Comparison of ENCODE assay signal across 14 cellular contexts in genomic region chr11:13184295-13184794, GRCh38.
DNase-seq lines count a peak whose midpoint lies in the region; ATAC-seq and TF ChIP-seq lines count a peak whose summit lies in the region.
"Had no signal": no experiment of that assay in that cellular context is flagged by ENCODE, and none has a peak within 500 bp of the region (broad histone marks: within the 10 kb centered on the region; RNA-seq: fewer than 3 reads in every experiment).

No MANE protein-coding gene starts in this region.

- H3K27ac Mint-ChIP-seq in activated naive CD8-positive, alpha-beta T cell treated with anti-CD3 and anti-CD28 coated beads, Interleukin-2, amount 50 U/mL, for 24 hours = no peak overlapping the region
- H3K27ac Mint-ChIP-seq in activated naive CD8-positive, alpha-beta T cell treated with anti-CD3 and anti-CD28 coated beads for 36 hours = no peak overlapping the region
- H3K27ac Mint-ChIP-seq: B cell; CD8-positive, alpha-beta T cell had no signal

- H3K4ac ChIP-seq in neuronal stem cell (ENCODE audit: low read length) = no peak overlapping the region

- H3K4me1 Mint-ChIP-seq in activated naive CD8-positive, alpha-beta T cell treated with anti-CD3 and anti-CD28 coated beads, Interleukin-2, amount 50 U/mL, for 24 hours = peaks cover 7% of the 10 kb centered on the region
- peaks cover 3% of the 10 kb centered on the region for H3K4me1 Mint-ChIP-seq in activated naive CD8-positive, alpha-beta T cell treated with anti-CD3 and anti-CD28 coated beads for 36 hours
- H3K4me1 Mint-ChIP-seq: B cell had no signal

- H3K9me3 Mint-ChIP-seq in activated naive CD8-positive, alpha-beta T cell treated with anti-CD3 and anti-CD28 coated beads, Interleukin-2, amount 50 U/mL, for 24 hours = peaks cover 14% of the 10 kb centered on the region
- peaks cover 15% of the 10 kb centered on the region for H3K9me3 Mint-ChIP-seq in activated naive CD8-positive, alpha-beta T cell treated with anti-CD3 and anti-CD28 coated beads for 36 hours

- no peak overlapping the region for H2AK5ac ChIP-seq in neuronal stem cell (ENCODE audit: low read depth, low read length)

- H3K79me1 ChIP-seq in neuronal stem cell (ENCODE audit: low read depth, low read length) = no peaks in the 10 kb centered on the region

- H3K4me3 ChIP-seq in fibroblast of the aortic adventitia (ENCODE audit: low read depth, low read length) (no peak overlapping the region), neuronal stem cell (ENCODE audit: low read length in 2 of 2) (no peak overlapping the region)
- H3K4me3 ChIP-seq: HAP-1 had no signal

- H2BK12ac ChIP-seq in neuronal stem cell (ENCODE audit: low read length) = no peak overlapping the region

- WGBS in neuronal stem cell (ENCODE audit: extremely low coverage in 2 of 2, insufficient read length in 2 of 2, insufficient replicate concordance in 1 of 2), 2 donors = no CpG with 5 or more reads among the region's 9 CpGs

- no peak overlapping the region for H3K27ac ChIP-seq in neuronal stem cell (replicated peaks; ENCODE audit: low read length)
- H3K27ac ChIP-seq: BLaER1 treated with 17β-estradiol and CSF1 and Interleukin-3, amounts not matched to agents 10 nM and 100 nM; GM23248 had no signal

- no peak overlapping the region for H2BK15ac ChIP-seq in neuronal stem cell (ENCODE audit: low read length)

- ATAC-seq in activated naive CD8-positive, alpha-beta T cell treated with anti-CD3 and anti-CD28 coated beads, Interleukin-2, amount 50 U/mL, for 24 hours = peak; percentile 20
- no peak for ATAC-seq in SK-N-SH treated with all-trans-retinoic acid at 6 μM for 48 hours
- ATAC-seq: CD8-positive, alpha-beta T cell had no signal

- H3K9me3 ChIP-seq in neuronal stem cell (replicated peaks in 1 of 2; ENCODE audit: control insufficient read depth in 2 of 2, insufficient read depth in 1 of 2, low read depth in 1 of 2, low read length in 2 of 2) = peaks cover 3 to 6% of the 10 kb centered on the region in 2 donors

- H2AFZ ChIP-seq in neuronal stem cell (ENCODE audit: low read length) = peak overlapping the region; percentile 10

- no peak for DNase-seq in activated naive CD8-positive, alpha-beta T cell treated with anti-CD3 and anti-CD28 coated beads, Interleukin-2, amount 50 U/mL, for 24 hours
- no peak for DNase-seq in activated naive CD8-positive, alpha-beta T cell treated with anti-CD3 and anti-CD28 coated beads for 36 hours
- DNase-seq in fibroblast of the aortic adventitia (ENCODE audit: low read depth) = peak; percentile 15
- DNase-seq in neuronal stem cell (ENCODE audit: low spot score) = no peak
- DNase-seq in activated CD4-positive, alpha-beta T cell treated with anti-CD3 and anti-CD28 coated beads, Interleukin-2, amount 50 U/mL, for 4 hours = no peak
- no peak for DNase-seq in T1000 (lab: John Stamatoyannopoulos, UW)
- DNase-seq: Calu3; CD8-positive, alpha-beta T cell; GF-D8 had no signal

- H3K36me3 Mint-ChIP-seq in activated naive CD8-positive, alpha-beta T cell treated with anti-CD3 and anti-CD28 coated beads, Interleukin-2, amount 50 U/mL, for 24 hours (ENCODE audit: low read depth) = peaks cover 4% of the 10 kb centered on the region
- H3K36me3 Mint-ChIP-seq in activated naive CD8-positive, alpha-beta T cell treated with anti-CD3 and anti-CD28 coated beads for 36 hours = peaks cover 3% of the 10 kb centered on the region
- H3K36me3 Mint-ChIP-seq: CD8-positive, alpha-beta T cell had no signal

- H3K36me3 ChIP-seq in neuronal stem cell (replicated peaks in 1 of 2; ENCODE audit: control insufficient read depth in 2 of 2, insufficient read depth in 2 of 2, low read length in 2 of 2) = no peaks in the 10 kb centered on the region
- H3K36me3 ChIP-seq: BLaER1 treated with 17β-estradiol and CSF1 and Interleukin-3, amounts not matched to agents 10 nM and 100 nM; HAP-1 had no signal

- no peak overlapping the region for H3K9ac ChIP-seq in neuronal stem cell (ENCODE audit: low read depth, low read length, poor library complexity)
- H3K9ac ChIP-seq: BLaER1 treated with 17β-estradiol and CSF1 and Interleukin-3, amounts not matched to agents 10 nM and 100 nM; GM23248 had no signal

- H2BK5ac ChIP-seq in neuronal stem cell (ENCODE audit: low read length) = no peak overlapping the region

- no peaks in the 10 kb centered on the region for H3K27me3 ChIP-seq in neuronal stem cell (ENCODE audit: control insufficient read depth in 3 of 3, insufficient read depth in 3 of 3, low read depth in 1 of 3, low read length in 3 of 3)
- H3K27me3 ChIP-seq: BLaER1 treated with 17β-estradiol and CSF1 and Interleukin-3, amounts not matched to agents 10 nM and 100 nM had no signal

- no peak overlapping the region for H3K4me2 ChIP-seq in neuronal stem cell (ENCODE audit: insufficient read depth, low read length, poor library complexity, severe bottlenecking)

- peaks cover 15% of the 10 kb centered on the region for H3K27me3 Mint-ChIP-seq in activated naive CD8-positive, alpha-beta T cell treated with anti-CD3 and anti-CD28 coated beads, Interleukin-2, amount 50 U/mL, for 24 hours
- H3K27me3 Mint-ChIP-seq in activated naive CD8-positive, alpha-beta T cell treated with anti-CD3 and anti-CD28 coated beads for 36 hours = peaks cover 11% of the 10 kb centered on the region

- H3K4me3 Mint-ChIP-seq in activated naive CD8-positive, alpha-beta T cell treated with anti-CD3 and anti-CD28 coated beads, Interleukin-2, amount 50 U/mL, for 24 hours = no peak overlapping the region
- H3K4me3 Mint-ChIP-seq in activated naive CD8-positive, alpha-beta T cell treated with anti-CD3 and anti-CD28 coated beads for 36 hours = no peak overlapping the region
- H3K4me3 Mint-ChIP-seq: B cell; CD8-positive, alpha-beta T cell had no signal

- no peak for TF ChIP-seq CTCF in fibroblast of the aortic adventitia (IDR thresholded peaks at IDR 0.05; ENCODE audit: insufficient read depth, low read length)

- no peak overlapping the region for H2BK120ac ChIP-seq in neuronal stem cell (ENCODE audit: low read depth, low read length)

- H3K23ac ChIP-seq in neuronal stem cell (ENCODE audit: low read depth, low read length, poor library complexity) = no peak overlapping the region

- H4K91ac ChIP-seq in neuronal stem cell (ENCODE audit: low read depth, low read length, poor library complexity) = no peak overlapping the region

- no peak overlapping the region for H3K18ac ChIP-seq in neuronal stem cell (ENCODE audit: low read length)

- no peak overlapping the region for H3K14ac ChIP-seq in neuronal stem cell (ENCODE audit: low read length)

- peaks cover 0 to 3% of the 10 kb centered on the region in 2 donors for H3K4me1 ChIP-seq in neuronal stem cell (ENCODE audit: control insufficient read depth in 2 of 2, insufficient read depth in 1 of 2, low read depth in 1 of 2, low read length in 2 of 2)
- H3K4me1 ChIP-seq: HAP-1 had no signal

- H4K8ac ChIP-seq in neuronal stem cell (ENCODE audit: low read depth, low read length) = no peak overlapping the region

TF ChIP-seq in SK-N-SH treated with all-trans-retinoic acid at 6 μM for 48 hours, 23 proteins besides CTCF, POLR2A, EP300 and RAD21 (continues in another document):
- no peak for TF ChIP-seq ZNF70 (CRISPR knock-in tag; IDR thresholded peaks at IDR 0.05)
- no peak for TF ChIP-seq CREB5 (CRISPR knock-in tag; IDR thresholded peaks at IDR 0.05; ENCODE audit: low read depth)
- no peak for TF ChIP-seq ZFP30 (CRISPR knock-in tag; IDR thresholded peaks at IDR 0.05)
- TF ChIP-seq ZNF565 (CRISPR knock-in tag; conservative IDR thresholded peaks at IDR 0.05; ENCODE audit: low read depth) = no peak
- TF ChIP-seq, protein P1, sequence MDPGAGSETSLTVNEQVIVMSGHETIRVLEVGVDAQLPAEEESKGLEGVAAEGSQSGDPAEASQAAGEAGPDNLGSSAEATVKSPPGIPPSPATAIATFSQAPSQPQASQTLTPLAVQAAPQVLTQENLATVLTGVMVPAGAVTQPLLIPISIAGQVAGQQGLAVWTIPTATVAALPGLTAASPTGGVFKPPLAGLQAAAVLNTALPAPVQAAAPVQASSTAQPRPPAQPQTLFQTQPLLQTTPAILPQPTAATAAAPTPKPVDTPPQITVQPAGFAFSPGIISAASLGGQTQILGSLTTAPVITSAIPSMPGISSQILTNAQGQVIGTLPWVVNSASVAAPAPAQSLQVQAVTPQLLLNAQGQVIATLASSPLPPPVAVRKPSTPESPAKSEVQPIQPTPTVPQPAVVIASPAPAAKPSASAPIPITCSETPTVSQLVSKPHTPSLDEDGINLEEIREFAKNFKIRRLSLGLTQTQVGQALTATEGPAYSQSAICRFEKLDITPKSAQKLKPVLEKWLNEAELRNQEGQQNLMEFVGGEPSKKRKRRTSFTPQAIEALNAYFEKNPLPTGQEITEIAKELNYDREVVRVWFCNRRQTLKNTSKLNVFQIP (CRISPR knock-in tag; IDR thresholded peaks at IDR 0.05; ENCODE audit: borderline replicate concordance, low read depth) = no peak
- no peak for TF ChIP-seq RARB (CRISPR knock-in tag; IDR thresholded peaks at IDR 0.05)
- TF ChIP-seq ESRRG (CRISPR knock-in tag; IDR thresholded peaks at IDR 0.05) = no peak
- TF ChIP-seq ARNTL (CRISPR knock-in tag; IDR thresholded peaks at IDR 0.05; ENCODE audit: borderline replicate concordance, low read depth) = no peak
- TF ChIP-seq, protein P2, sequence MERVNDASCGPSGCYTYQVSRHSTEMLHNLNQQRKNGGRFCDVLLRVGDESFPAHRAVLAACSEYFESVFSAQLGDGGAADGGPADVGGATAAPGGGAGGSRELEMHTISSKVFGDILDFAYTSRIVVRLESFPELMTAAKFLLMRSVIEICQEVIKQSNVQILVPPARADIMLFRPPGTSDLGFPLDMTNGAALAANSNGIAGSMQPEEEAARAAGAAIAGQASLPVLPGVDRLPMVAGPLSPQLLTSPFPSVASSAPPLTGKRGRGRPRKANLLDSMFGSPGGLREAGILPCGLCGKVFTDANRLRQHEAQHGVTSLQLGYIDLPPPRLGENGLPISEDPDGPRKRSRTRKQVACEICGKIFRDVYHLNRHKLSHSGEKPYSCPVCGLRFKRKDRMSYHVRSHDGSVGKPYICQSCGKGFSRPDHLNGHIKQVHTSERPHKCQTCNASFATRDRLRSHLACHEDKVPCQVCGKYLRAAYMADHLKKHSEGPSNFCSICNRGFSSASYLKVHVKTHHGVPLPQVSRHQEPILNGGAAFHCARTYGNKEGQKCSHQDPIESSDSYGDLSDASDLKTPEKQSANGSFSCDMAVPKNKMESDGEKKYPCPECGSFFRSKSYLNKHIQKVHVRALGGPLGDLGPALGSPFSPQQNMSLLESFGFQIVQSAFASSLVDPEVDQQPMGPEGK (CRISPR knock-in tag; IDR thresholded peaks at IDR 0.05; ENCODE audit: borderline replicate concordance) = no peak
